ENCODE assay signal across 7 cellular contexts in genomic region chr1:98794196-98794886, GRCh38.
DNase-seq lines count a peak whose midpoint lies in the region; ATAC-seq and TF ChIP-seq lines count a peak whose summit lies in the region.

No MANE protein-coding gene starts in this region.

- H3K4me1 Mint-ChIP-seq in glutamatergic neuron (ENCODE audit: low read depth, unreplicated experiment): peaks cover 3% of the 10 kb centered on the region

- no peak overlapping the region for H3K27ac Mint-ChIP-seq in glutamatergic neuron (ENCODE audit: unreplicated experiment)

- no peaks in the 10 kb centered on the region for H3K36me3 Mint-ChIP-seq in glutamatergic neuron (ENCODE audit: unreplicated experiment)

- DNase-seq in GM10266 (ENCODE audit: extremely low spot score) (peak; percentile 43), HuH-7 (ENCODE audit: low spot score) (peak; percentile 45), RPMI7951 (ENCODE audit: low read depth) (peak; percentile 62), glutamatergic neuron (no peak), retinal pigment epithelial cell (ENCODE audit: low read depth) (peak; percentile 29)
- peak; percentile 25 for DNase-seq in activated gamma-delta T cell treated with anti-CD3 and anti-CD28 coated beads, Interleukin-2, amount 50 U/mL, for 16 hours (ENCODE audit: low read depth)

- H3K27me3 Mint-ChIP-seq in glutamatergic neuron (ENCODE audit: unreplicated experiment): no peaks in the 10 kb centered on the region

- peak; percentile 95 for ATAC-seq in GM21717 (IDR thresholded peaks at IDR 0.05; ENCODE audit: unreplicated experiment)

- H3K4me3 Mint-ChIP-seq in glutamatergic neuron (ENCODE audit: unreplicated experiment): no peak overlapping the region

- TF ChIP-seq CTCF in GM10266 (IDR thresholded peaks at IDR 0.05; ENCODE audit: control insufficient read depth, insufficient read depth, low read depth, missing control alignments) (peak; percentile 74), glutamatergic neuron (IDR thresholded peaks at IDR 0.05; ENCODE audit: partially characterized antibody, unreplicated experiment) (peak; percentile 89), retinal pigment epithelial cell (conservative IDR thresholded peaks at IDR 0.05; ENCODE audit: low read depth, low read length) (peak; percentile 89)

- no peak overlapping the region for H3K4me3 ChIP-seq in retinal pigment epithelial cell (ENCODE audit: low read length)

- no peaks in the 10 kb centered on the region for H3K9me3 Mint-ChIP-seq in glutamatergic neuron (ENCODE audit: unreplicated experiment)
